In genomic region chr4:170465434-170465833, GRCh38 we compare ENCODE assay signal across 20 cellular contexts.
A peak's percentile ranks its signal among the peaks of the same experiment; 100 is the strongest.
DNase-seq lines count a peak whose midpoint lies in the region; ATAC-seq, FAIRE-seq and TF ChIP-seq lines count a peak whose summit lies in the region.
"Had no signal": no experiment of that assay in that cellular context is flagged by ENCODE, and none has a peak within 500 bp of the region (broad histone marks: within the 10 kb centered on the region; RNA-seq: fewer than 3 reads in every experiment).

No MANE protein-coding gene starts in this region.

- H3K23me2 ChIP-seq in H1 (ENCODE audit: low read depth, low read length): no peaks in the 10 kb centered on the region; the same call in 1 of the 2 replicates

- POLR2A ChIA-PET in HCT116 (lab: Charles Lee): no interaction called here
- POLR2A ChIA-PET in H1 (lab: Charles Lee; ENCODE audit: partially characterized antibody): no interaction called here

- H2AFZ ChIP-seq in HCT116 (ENCODE audit: low read depth, low read length, poor library complexity, severe bottlenecking): no peak overlapping the region
- H2AFZ ChIP-seq in H1 (ENCODE audit: low read length): peak overlapping the region; percentile 57
- H2AFZ ChIP-seq in mesenchymal stem cell (ENCODE audit: low read depth, low read length): no peak overlapping the region

- ATAC-seq in HCT116 (peak; percentile 30; the same call in 1 of the 2 replicates), HG02678 (IDR thresholded peaks at IDR 0.05; ENCODE audit: unreplicated experiment) (no peak)
- ATAC-seq: K562, PC-3 had no signal

- H2BK12ac ChIP-seq in H1 (ENCODE audit: low read depth, low read length) (no peak overlapping the region), mesenchymal stem cell (ENCODE audit: low read length in 2 of 2) (no peak overlapping the region)

- FAIRE-seq in H1 (lab: Jason Lieb, UNC): no peak
- FAIRE-seq: A204.1, K562 had no signal

- H3K9me3 ChIP-seq in HCT116 (ENCODE audit: control insufficient read depth in 1 of 2, insufficient read depth in 1 of 2, low read depth in 1 of 2, low read length in 2 of 2) (no peaks in the 10 kb centered on the region), H1 (ENCODE audit: insufficient read depth in 2 of 2, low read depth in 1 of 2, low read length in 1 of 2) (no peaks in the 10 kb centered on the region), mesenchymal stem cell (ENCODE audit: control insufficient read depth, low read length) (peaks cover 19% of the 10 kb centered on the region)

- H3K4me1 ChIP-seq in HCT116 (ENCODE audit: control insufficient read depth in 1 of 2, insufficient read depth in 2 of 2, low read length in 2 of 2) (peaks cover 0 to 9% of the 10 kb centered on the region in 2 experiments; a peak in 1 of 4 replicates), H1 (replicated peaks in 1 of 4; ENCODE audit: control insufficient read depth in 3 of 4, insufficient read depth in 4 of 4, low read length in 3 of 4) (no peaks in the 10 kb centered on the region), mesenchymal stem cell (ENCODE audit: control insufficient read depth, insufficient read depth, low read depth, low read length) (no peaks in the 10 kb centered on the region)

- no peak overlapping the region for H4K5ac ChIP-seq in H1 (ENCODE audit: insufficient read length, low read depth, low read length)

- no peak overlapping the region for H3K4me3 ChIP-seq in HCT116 (replicated peaks in 1 of 2; ENCODE audit: low read depth in 1 of 2, low read length in 2 of 2)
- no peak overlapping the region for H3K4me3 ChIP-seq in H1 (ENCODE audit: extremely low read depth in 1 of 4, insufficient read depth in 2 of 4, low read depth in 3 of 4, low read length in 4 of 4)
- no peak overlapping the region for H3K4me3 ChIP-seq in mesenchymal stem cell (ENCODE audit: insufficient read depth in 1 of 2, low read depth in 1 of 2, low read length in 2 of 2)
- H3K4me3 ChIP-seq: K562 had no signal

- no peaks in the 10 kb centered on the region for H3K36me3 ChIP-seq in HCT116 (ENCODE audit: control insufficient read depth in 1 of 2, insufficient read depth in 2 of 2, low read length in 2 of 2)
- H3K36me3 ChIP-seq in H1 (ENCODE audit: control insufficient read depth in 2 of 4, insufficient read depth in 4 of 4, low read length in 3 of 4): no peaks in the 10 kb centered on the region
- H3K36me3 ChIP-seq in mesenchymal stem cell (ENCODE audit: control insufficient read depth in 1 of 2, insufficient read depth in 2 of 2, low read depth in 1 of 2, low read length in 2 of 2): no peaks in the 10 kb centered on the region

- H3K4ac ChIP-seq in H1 (replicated peaks; ENCODE audit: insufficient read length, low read depth, low read length) (no peak overlapping the region), mesenchymal stem cell (ENCODE audit: low read depth in 1 of 2, low read length in 2 of 2) (no peak overlapping the region)

- TF ChIP-seq POLR2A in HCT116 (IDR thresholded peaks at IDR 0.05; ENCODE audit: borderline replicate concordance, extremely low read depth, insufficient read depth, insufficient read length): no peak
- no peak for TF ChIP-seq POLR2A in H1 (IDR thresholded peaks at IDR 0.05; ENCODE audit: control extremely low read depth in 1 of 2, low read depth in 2 of 2, low read length in 2 of 2)
- TF ChIP-seq POLR2A in erythroblast (IDR thresholded peaks at IDR 0.05; ENCODE audit: low read length): no peak

- H3K9me2 ChIP-seq in HCT116 (ENCODE audit: insufficient read depth): no peaks in the 10 kb centered on the region

- H3K27me3 ChIP-seq in HCT116 (ENCODE audit: insufficient read depth, low read length) (no peaks in the 10 kb centered on the region), H1 (replicated peaks in 1 of 4; ENCODE audit: control insufficient read depth in 3 of 4, extremely low read depth in 1 of 4, insufficient read depth in 3 of 4, low read length in 3 of 4) (peaks cover 0 to under 1% (median 0%) of the 10 kb centered on the region in 4 experiments; a peak in 1 of 7 replicates), mesenchymal stem cell (ENCODE audit: control insufficient read depth in 1 of 2, insufficient read depth in 1 of 2, low read length in 2 of 2) (no peaks in the 10 kb centered on the region)

- H2BK20ac ChIP-seq in H1 (ENCODE audit: low read length): no peak overlapping the region

- H3K9ac ChIP-seq in HCT116 (ENCODE audit: low read length) (no peak overlapping the region), H1 (replicated peaks in 1 of 4; ENCODE audit: extremely low read depth in 1 of 4, low read depth in 3 of 4, low read length in 3 of 4) (no peak overlapping the region), mesenchymal stem cell (ENCODE audit: low read length) (no peak overlapping the region)

- H2BK120ac ChIP-seq in H1 (replicated peaks; ENCODE audit: low read depth, low read length): no peak overlapping the region
- no peak overlapping the region for H2BK120ac ChIP-seq in mesenchymal stem cell (ENCODE audit: low read depth, low read length)

- no peak overlapping the region for H3K56ac ChIP-seq in H1 (replicated peaks; ENCODE audit: insufficient read length, low read depth, low read length)

- BruUV-seq in HCT116 (replicated peaks; lab: Mats Ljungman, UMichigan): no TSS peak

- no peaks in the 10 kb centered on the region for H4K20me1 ChIP-seq in HCT116 (ENCODE audit: insufficient read depth)
- no peaks in the 10 kb centered on the region for H4K20me1 ChIP-seq in H1 (replicated peaks in 1 of 2; ENCODE audit: control insufficient read depth in 1 of 2, insufficient read depth in 2 of 2, low read length in 2 of 2)

- H4K91ac ChIP-seq in H1 (replicated peaks; ENCODE audit: insufficient read length, low read length) (no peak overlapping the region), mesenchymal stem cell (ENCODE audit: low read length) (peak overlapping the region; percentile 27)

- H3K79me2 ChIP-seq in HCT116 (ENCODE audit: insufficient read depth, low read length) (no peaks in the 10 kb centered on the region), H1 (ENCODE audit: control insufficient read depth in 1 of 2, insufficient read depth in 2 of 2, low read length in 2 of 2) (no peaks in the 10 kb centered on the region)

- CTCF ChIA-PET in HCT116 (lab: Charles Lee) (interaction anchor here (1.0 kb wide), 1 partner anchor 252 kb away, joined by 3 read pairs; no protein-coding TSS in a partner anchor), H1 (lab: Charles Lee; ENCODE audit: partially characterized antibody) (interaction anchor here (0.5 to 2.2 kb wide), 9 partner anchors 17 to 299 kb away, joined by 3 to 6 read pairs (median 4); no protein-coding TSS in a partner anchor)

- TF ChIP-seq EP300 in H1 (IDR thresholded peaks at IDR 0.05; ENCODE audit: borderline replicate concordance in 1 of 2, low read depth in 2 of 2, low read length in 2 of 2): no peak

- WGBS in H1 (ENCODE audit: extremely low coverage in 1 of 2, insufficient coverage in 1 of 2, insufficient read length in 1 of 2, insufficient replicate concordance in 2 of 2, low coverage in 1 of 2, low lambda C conversion rate in 2 of 2, missing lambda C conversion rate in 1 of 2), 2 experiments: 89% methylated on average over 5 of the region's 5 CpGs; no CpG with 5 or more reads in 1 of the 2 experiments
- WGBS in mesenchymal stem cell: 76% methylated on average over 5 of the region's 5 CpGs

- H2BK15ac ChIP-seq in H1 (ENCODE audit: low read length) (no peak overlapping the region), mesenchymal stem cell (ENCODE audit: low read depth, poor library complexity, severe bottlenecking) (no peak overlapping the region)

- H3K14ac ChIP-seq in H1 (ENCODE audit: insufficient read length) (no peak overlapping the region), mesenchymal stem cell (ENCODE audit: low read length in 2 of 2) (no peak overlapping the region)

- H3K4me2 ChIP-seq in HCT116 (ENCODE audit: low read length) (no peak overlapping the region), H1 (ENCODE audit: insufficient read depth in 1 of 2, low read depth in 2 of 2, low read length in 2 of 2) (no peak overlapping the region), mesenchymal stem cell (ENCODE audit: low read length, poor library complexity, severe bottlenecking) (peak overlapping the region; percentile 4)

- H3K18ac ChIP-seq in H1 (ENCODE audit: extremely low read depth, low read length) (no peak overlapping the region), mesenchymal stem cell (ENCODE audit: low read depth in 1 of 2, low read length in 2 of 2) (peak overlapping the region in 1 of 2 experiments; percentile 43)

- no peak overlapping the region for H4K8ac ChIP-seq in H1 (ENCODE audit: extremely low read depth, insufficient read depth, low read length)
- H4K8ac ChIP-seq in mesenchymal stem cell (ENCODE audit: low read length): no peak overlapping the region

- H2AK5ac ChIP-seq in H1 (ENCODE audit: low read depth, low read length): no peak overlapping the region
- H2AK5ac ChIP-seq in mesenchymal stem cell (ENCODE audit: low read length, severe bottlenecking): no peak overlapping the region

- H3K79me1 ChIP-seq in H1 (ENCODE audit: low read depth, low read length): no peaks in the 10 kb centered on the region
- no peaks in the 10 kb centered on the region for H3K79me1 ChIP-seq in mesenchymal stem cell (replicated peaks; ENCODE audit: low read length, poor library complexity, severe bottlenecking)

- H2BK5ac ChIP-seq in H1 (ENCODE audit: low read depth, low read length) (no peak overlapping the region), mesenchymal stem cell (ENCODE audit: low read depth, low read length, poor library complexity, severe bottlenecking) (no peak overlapping the region)

- RAD21 ChIA-PET in HCT116 (lab: Charles Lee; ENCODE audit: low non-redundant PET in 1 of 2, low total read pairs in 2 of 2, uncharacterized antibody in 2 of 2, unreplicated experiment in 2 of 2): no interaction called here

- TF ChIP-seq CTCF in C4-2B (conservative IDR thresholded peaks at IDR 0.05): no peak
- TF ChIP-seq CTCF in HCT116 (IDR thresholded peaks at IDR 0.05 in 2 of 3, conservative IDR thresholded peaks at IDR 0.05 in 1 of 3; ENCODE audit: borderline replicate concordance in 1 of 3, insufficient read depth in 1 of 3, low read depth in 2 of 3, low read length in 2 of 3): no peak
- no peak for TF ChIP-seq CTCF in H1 (IDR thresholded peaks at IDR 0.05; ENCODE audit: control extremely low read depth in 1 of 3, insufficient read depth in 1 of 3, low read depth in 1 of 3, low read length in 3 of 3)

- DNase-seq in HCT116 (ENCODE audit: low read depth, low spot score) (no peak), H1 (ENCODE audit: low read depth in 1 of 2, low spot score in 2 of 2) (no peak), mesenchymal stem cell (no peak), erythroblast (lab: John Stamatoyannopoulos, UW) (no peak), AG08396 (ENCODE audit: low spot score) (no peak), NCI-H524 treated with DMSO at 0.1 percent for 48 hours (lab: John Stamatoyannopoulos, UW) (no peak)
- DNase-seq: C1 segment of cervical spinal cord, COR-L47, HCEC 1CT, NCI-H1048, NCI-H146, NCI-H2081, NCI-H226, NCI-H69, PC-3 had no signal

- peak overlapping the region; percentile 37; the same call in 1 of the 2 replicates for H3K27ac ChIP-seq in C4-2B
- H3K27ac ChIP-seq in HCT116 (ENCODE audit: low read depth, low read length): no peak overlapping the region
- H3K27ac ChIP-seq in H1 (ENCODE audit: low read depth, low read length): no peak overlapping the region
- no peak overlapping the region for H3K27ac ChIP-seq in mesenchymal stem cell (ENCODE audit: low read length, poor library complexity, severe bottlenecking)
- H3K27ac ChIP-seq: RWPE1 had no signal

- H3K23ac ChIP-seq in H1 (ENCODE audit: insufficient read length) (no peak overlapping the region), mesenchymal stem cell (ENCODE audit: low read length in 2 of 2) (no peak overlapping the region)

- intact Hi-C loops in HCT116 (cut with micrococcal nuclease): no loop called here

- TF ChIP-seq RAD21 in HCT116 (IDR thresholded peaks at IDR 0.05; ENCODE audit: low read depth) (no peak), H1 (IDR thresholded peaks at IDR 0.05 in 1 of 2, conservative IDR thresholded peaks at IDR 0.05 in 1 of 2; ENCODE audit: low read depth in 2 of 2, low read length in 2 of 2) (no peak)
